ENCODE assay signal across 8 cellular contexts in the genomic region with DNA sequence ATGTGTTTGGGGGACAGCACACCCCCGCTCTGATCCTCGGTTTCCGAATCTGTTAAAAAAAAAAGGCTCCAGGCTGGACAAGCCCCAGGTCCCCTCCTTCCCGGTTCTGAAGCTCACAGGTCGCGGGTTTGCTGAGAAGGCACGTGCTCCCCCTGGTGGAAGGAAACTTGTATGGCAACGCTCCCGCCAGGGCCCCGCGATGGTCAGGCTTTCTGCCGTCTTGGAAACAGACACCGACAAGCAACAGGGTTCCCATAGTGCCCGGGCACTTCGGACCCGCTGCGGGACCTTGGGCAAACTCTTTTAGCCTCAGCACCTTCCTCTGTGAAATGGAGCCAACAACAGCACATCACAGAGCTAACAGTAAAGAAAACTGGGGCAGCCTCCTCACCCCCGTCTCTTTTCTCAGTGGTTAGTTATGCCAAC.
DNase-seq lines count a peak whose midpoint lies in the region; ATAC-seq and TF ChIP-seq lines count a peak whose summit lies in the region.

No MANE protein-coding gene starts in this region.

- peak; percentile 89 for TF ChIP-seq CTCF in GM12872 (IDR thresholded peaks at IDR 0.05; ENCODE audit: insufficient read depth, low read depth, low read length)
- peak; percentile 51 to 92 (median 77) for TF ChIP-seq CTCF in gastrocnemius medialis (IDR thresholded peaks at IDR 0.05 in 4 of 5, conservative IDR thresholded peaks at IDR 0.05 in 1 of 5)

- H3K9me3 ChIP-seq in gastrocnemius medialis: no peaks in the 10 kb centered on the region

- no peaks in the 10 kb centered on the region for H3K4me1 Mint-ChIP-seq in T-helper 2 cell treated with Interferon-gamma antibody and Interleukin-4, amounts not matched to agents 5 μg/mL and 100 μg/mL, for 36 hours (ENCODE audit: low read depth)

- H3K36me3 ChIP-seq in gastrocnemius medialis: no peaks in the 10 kb centered on the region

- no peak overlapping the region for H3K4me3 ChIP-seq in gastrocnemius medialis

- no peak for TF ChIP-seq POLR2A in gastrocnemius medialis (IDR thresholded peaks at IDR 0.05)

- no peak overlapping the region for H3K27ac ChIP-seq in gastrocnemius medialis

- DNase-seq in NCI-H1694 treated with DMSO at 0.1 percent for 48 hours (lab: John Stamatoyannopoulos, UW) (peak; percentile 59), amygdala (lab: John Stamatoyannopoulos, UW) (peak in 46 of 56 donors; percentile 1 to 77 (median 34)), hepatic stellate cell (ENCODE audit: low spot score) (peak; percentile 85), gastrocnemius medialis (peak; percentile 28 to 48)
- DNase-seq in T-helper 2 cell treated with Interferon-gamma antibody and Interleukin-4, amounts not matched to agents 5 μg/mL and 100 μg/mL, for 36 hours (ENCODE audit: low spot score): peak; percentile 43

- intact Hi-C loops in gastrocnemius medialis (cut with DNase I; ENCODE audit: low total_unique reads): loop anchor here (1.0 kb wide), 1 partner anchor 204 kb away; no protein-coding TSS in a partner anchor

- in situ Hi-C loops in gastrocnemius medialis (cut with MboI; ENCODE audit: low sequenced_read_pairs in 4 of 4): loop anchor here (25.0 kb wide), 2 partner anchors 205 to 330 kb away; a partner anchor contains a TSS

- peaks cover 14% of the 10 kb centered on the region for H3K27me3 Mint-ChIP-seq in T-helper 2 cell treated with Interferon-gamma antibody and Interleukin-4, amounts not matched to agents 5 μg/mL and 100 μg/mL, for 36 hours (ENCODE audit: low read depth)

- peaks cover 0 to 3% of the 10 kb centered on the region in 2 donors for H3K4me1 ChIP-seq in gastrocnemius medialis

- no peaks in the 10 kb centered on the region for H3K9me3 Mint-ChIP-seq in T-helper 2 cell treated with Interferon-gamma antibody and Interleukin-4, amounts not matched to agents 5 μg/mL and 100 μg/mL, for 36 hours

- H3K36me3 Mint-ChIP-seq in T-helper 2 cell treated with Interferon-gamma antibody and Interleukin-4, amounts not matched to agents 5 μg/mL and 100 μg/mL, for 36 hours (ENCODE audit: low read depth): no peaks in the 10 kb centered on the region

- H3K27me3 ChIP-seq in gastrocnemius medialis: peaks cover 35 to 71% (median 62%) of the 10 kb centered on the region in 3 donors

- no peak overlapping the region for H3K4me3 Mint-ChIP-seq in T-helper 2 cell treated with Interferon-gamma antibody and Interleukin-4, amounts not matched to agents 5 μg/mL and 100 μg/mL, for 36 hours

- peak; percentile 48 to 75 for ATAC-seq in gastrocnemius medialis
- no peak for ATAC-seq in GM21528 (IDR thresholded peaks at IDR 0.05; ENCODE audit: low FRiP score, unreplicated experiment)
- ATAC-seq in HG03378 (IDR thresholded peaks at IDR 0.05; ENCODE audit: unreplicated experiment): no peak

- H3K27ac Mint-ChIP-seq in T-helper 2 cell treated with Interferon-gamma antibody and Interleukin-4, amounts not matched to agents 5 μg/mL and 100 μg/mL, for 36 hours: no peak overlapping the region

Comparison
In these comparisons a context has a peak if more than half of its experiments do, and no peak if none do; other contexts are left out.
1. DNase-seq: peak in every context shown above with its lines; median percentile 85 in hepatic stellate cell; 59 in NCI-H1694 treated with DMSO at 0.1 percent for 48 hours; 43 in T-helper 2 cell treated with Interferon-gamma antibody and Interleukin-4, amounts not matched to agents 5 μg/mL and 100 μg/mL, for 36 hours; 38 in gastrocnemius medialis; 34 in amygdala.
2. ATAC-seq: peak in gastrocnemius medialis (2 of 2); none in GM21528 (single experiment) and HG03378 (single experiment).